8 cellular contexts compared by ENCODE assay signal in genomic region chr3:157129782-157130137, GRCh38. TPM values are rescaled to one million over a fixed set of nuclear protein-coding genes. Genes with fewer than 3 reads are reported as not detected.
DNase-seq lines count a peak whose midpoint lies in the region; ATAC-seq, FAIRE-seq and TF ChIP-seq lines count a peak whose summit lies in the region.

No MANE protein-coding gene starts in this region.

- no peak for FAIRE-seq in K562 (lab: Jason Lieb, UNC)

- H4K20me1 ChIP-seq in K562 (replicated peaks; ENCODE audit: control insufficient read depth, insufficient read depth, low read length), result no peaks in the 10 kb centered on the region

- peaks cover 59% of the 10 kb centered on the region for H3K4me1 ChIP-seq in CD4-positive, CD25-positive, alpha-beta regulatory T cell (ENCODE audit: control insufficient read depth, insufficient read depth, low read length, poor library complexity, severe bottlenecking)
- H3K4me1 ChIP-seq in K562 (replicated peaks in 1 of 2; ENCODE audit: control insufficient read depth in 2 of 2, insufficient read depth in 2 of 2, low read length in 2 of 2) (peaks cover 29 to 66% of the 10 kb centered on the region in 2 experiments), mesenchymal stem cell (ENCODE audit: control insufficient read depth, insufficient read depth, low read depth, low read length) (peaks cover 51% of the 10 kb centered on the region), upper lobe of left lung (peaks cover 24 to 38% (median 32%) of the 10 kb centered on the region in 4 donors)

- H3K9me3 Mint-ChIP-seq in CD4-positive, CD25-positive, alpha-beta regulatory T cell, result peaks cover 0 to 1% (median 0%) of the 10 kb centered on the region in 7 donors

- H3K4ac ChIP-seq in mesenchymal stem cell (ENCODE audit: low read depth in 1 of 2, low read length in 2 of 2), result no peak overlapping the region

- TF ChIP-seq CTCF in K562 (IDR thresholded peaks at IDR 0.05 in 2 of 3, conservative IDR thresholded peaks at IDR 0.05 in 1 of 3; ENCODE audit: insufficient read depth in 2 of 3, low read depth in 1 of 3, low read length in 3 of 3), result no peak
- TF ChIP-seq CTCF in upper lobe of left lung (IDR thresholded peaks at IDR 0.05), result no peak

- no peaks in the 10 kb centered on the region for H3K36me3 ChIP-seq in CD4-positive, CD25-positive, alpha-beta regulatory T cell (ENCODE audit: control insufficient read depth, insufficient read depth, low read length)
- H3K36me3 ChIP-seq in K562 (ENCODE audit: control insufficient read depth, insufficient read depth, low read length), result no peaks in the 10 kb centered on the region
- H3K36me3 ChIP-seq in mesenchymal stem cell (ENCODE audit: control insufficient read depth in 1 of 2, insufficient read depth in 2 of 2, low read depth in 1 of 2, low read length in 2 of 2), result no peaks in the 10 kb centered on the region
- H3K36me3 ChIP-seq in upper lobe of left lung, result no peaks in the 10 kb centered on the region

- intact Hi-C loops in K562 (cut with micrococcal nuclease), result loop anchor here (1.0 to 10.0 kb wide), 6 partner anchors 15 to 215 kb away; no protein-coding TSS in a partner anchor

- TF ChIP-seq POLR2A in K562 (conservative IDR thresholded peaks at IDR 0.05) (no peak), upper lobe of left lung (IDR thresholded peaks at IDR 0.05) (no peak)

- peak overlapping the region; percentile 71 for H2BK5ac ChIP-seq in mesenchymal stem cell (ENCODE audit: low read depth, low read length, poor library complexity, severe bottlenecking)

- no peak overlapping the region for H2BK15ac ChIP-seq in mesenchymal stem cell (ENCODE audit: low read depth, poor library complexity, severe bottlenecking)

- peak overlapping the region; percentile 48 to 90 (median 72) for H3K4me3 Mint-ChIP-seq in CD4-positive, CD25-positive, alpha-beta regulatory T cell

- no peak overlapping the region for H2BK120ac ChIP-seq in mesenchymal stem cell (ENCODE audit: low read depth, low read length)

- DNase-seq in CD4-positive, CD25-positive, alpha-beta regulatory T cell, result no peak
- peak; percentile 94 for DNase-seq in NCI-H1417 treated with DMSO at 0.1 percent for 48 hours (lab: John Stamatoyannopoulos, UW)
- no peak for DNase-seq in K562 (ENCODE audit: extremely low read depth in 1 of 4, low spot score in 3 of 4)
- DNase-seq in mesenchymal stem cell, result no peak
- no peak for DNase-seq in upper lobe of left lung
- DNase-seq in NCI-H1105 treated with DMSO at 0.1 percent for 48 hours (lab: John Stamatoyannopoulos, UW), result no peak

- no peaks in the 10 kb centered on the region for H3K79me2 ChIP-seq in K562 (ENCODE audit: control insufficient read depth, insufficient read depth, low read length)

- no peaks in the 10 kb centered on the region for H3K27me3 ChIP-seq in CD4-positive, CD25-positive, alpha-beta regulatory T cell (ENCODE audit: control insufficient read depth, insufficient read depth, low read length)
- no peaks in the 10 kb centered on the region for H3K27me3 ChIP-seq in K562 (ENCODE audit: control insufficient read depth in 2 of 2, insufficient read depth in 2 of 2, low read length in 2 of 2)
- H3K27me3 ChIP-seq in mesenchymal stem cell (ENCODE audit: control insufficient read depth in 1 of 2, insufficient read depth in 1 of 2, low read length in 2 of 2), result no peaks in the 10 kb centered on the region
- H3K27me3 ChIP-seq in upper lobe of left lung, result no peaks in the 10 kb centered on the region

- H3K27me3 Mint-ChIP-seq in CD4-positive, CD25-positive, alpha-beta regulatory T cell, result no peaks in the 10 kb centered on the region

- CTCF ChIA-PET in K562 (lab: Yijun Ruan, JAX; ENCODE audit: low intra/inter-chr PET ratio), result interaction anchor here (0.6 to 1.1 kb wide), 3 partner anchors 456 to 978 kb away, joined by 3 to 4 read pairs (median 4); no protein-coding TSS in a partner anchor

- 72% methylated on average over 9 of the region's 9 CpGs for WGBS in K562 (ENCODE audit: insufficient coverage, low coverage, missing lambda C conversion rate)
- 62% methylated on average over 9 of the region's 9 CpGs for WGBS in mesenchymal stem cell
- WGBS in upper lobe of left lung, 2 donors, result 50 to 56% methylated on average over 9 of the region's 9 CpGs

- BruUV-seq in K562 (replicated peaks; lab: Mats Ljungman, UMichigan), result no TSS peak

- POLR2A ChIA-PET in K562 (lab: Yijun Ruan, JAX), result interaction anchor here (0.6 kb wide), 1 partner anchor 1157 kb away, joined by 3 read pairs; no protein-coding TSS in a partner anchor

- peak overlapping the region; percentile 40 to 56; a peak in 2 of 4 replicates for H3K9ac ChIP-seq in K562 (ENCODE audit: insufficient read depth in 1 of 2, low read depth in 2 of 2, low read length in 2 of 2)
- peak overlapping the region; percentile 56 for H3K9ac ChIP-seq in mesenchymal stem cell (ENCODE audit: low read length)

- H3K9me3 ChIP-seq in CD4-positive, CD25-positive, alpha-beta regulatory T cell (ENCODE audit: control insufficient read depth in 2 of 2, low read length in 2 of 2), result no peaks in the 10 kb centered on the region
- no peaks in the 10 kb centered on the region for H3K9me3 ChIP-seq in K562 (replicated peaks; ENCODE audit: control insufficient read depth, insufficient read depth, low read depth, low read length)
- no peaks in the 10 kb centered on the region for H3K9me3 ChIP-seq in mesenchymal stem cell (ENCODE audit: control insufficient read depth, low read length)
- no peaks in the 10 kb centered on the region for H3K9me3 ChIP-seq in upper lobe of left lung

- H4K8ac ChIP-seq in mesenchymal stem cell (ENCODE audit: low read length), result peak overlapping the region; percentile 45

- no peak for TF ChIP-seq RAD21 in K562 (CRISPR knock-in tag; conservative IDR thresholded peaks at IDR 0.05 in 1 of 2, IDR thresholded peaks at IDR 0.05 in 1 of 2)

- no peak overlapping the region for H3K14ac ChIP-seq in mesenchymal stem cell (ENCODE audit: low read length in 2 of 2)

- H4K91ac ChIP-seq in mesenchymal stem cell (ENCODE audit: low read length), result peak overlapping the region; percentile 45

- H3K4me3 ChIP-seq in CD4-positive, CD25-positive, alpha-beta regulatory T cell (ENCODE audit: low read depth, low read length), result peak overlapping the region; percentile 40
- H3K4me3 ChIP-seq in K562, result no peak overlapping the region
- H3K4me3 ChIP-seq in mesenchymal stem cell (ENCODE audit: insufficient read depth in 1 of 2, low read depth in 1 of 2, low read length in 2 of 2), result no peak overlapping the region
- H3K4me3 ChIP-seq in upper lobe of left lung, result peak overlapping the region in 1 of 4 donors; percentile 13

- no peak for ATAC-seq in CD4-positive, CD25-positive, alpha-beta regulatory T cell (ENCODE audit: low read depth in 2 of 2)
- ATAC-seq in K562 (no peak), upper lobe of left lung (ENCODE audit: low FRiP score in 2 of 2) (no peak), HG03108 (IDR thresholded peaks at IDR 0.05; ENCODE audit: unreplicated experiment) (no peak), GM19324 (IDR thresholded peaks at IDR 0.05; ENCODE audit: low FRiP score, unreplicated experiment) (no peak)

- TF ChIP-seq EP300 in K562 (IDR thresholded peaks at IDR 0.05; ENCODE audit: low read length), result no peak
- no peak for TF ChIP-seq EP300 in upper lobe of left lung (IDR thresholded peaks at IDR 0.05)

- peaks cover 20 to 64% (median 47%) of the 10 kb centered on the region in 4 donors for H3K4me1 Mint-ChIP-seq in CD4-positive, CD25-positive, alpha-beta regulatory T cell

- H2BK12ac ChIP-seq in mesenchymal stem cell (ENCODE audit: low read length in 2 of 2), result peak overlapping the region in 1 of 2 experiments; percentile 42

- peak overlapping the region in 1 of 2 experiments; percentile 9 for H3K18ac ChIP-seq in mesenchymal stem cell (ENCODE audit: low read depth in 1 of 2, low read length in 2 of 2)

- H3K4me2 ChIP-seq in K562 (ENCODE audit: insufficient read depth, low read length) (no peak overlapping the region; the same call in 1 of the 2 replicates), mesenchymal stem cell (ENCODE audit: low read length, poor library complexity, severe bottlenecking) (no peak overlapping the region)

- no peaks in the 10 kb centered on the region for H3K9me1 ChIP-seq in K562 (ENCODE audit: control insufficient read depth, insufficient read depth, low read length)

- H2AFZ ChIP-seq in K562 (ENCODE audit: low read depth, low read length) (peak overlapping the region; percentile 92), mesenchymal stem cell (ENCODE audit: low read depth, low read length) (peak overlapping the region; percentile 54)

- H3K79me1 ChIP-seq in mesenchymal stem cell (replicated peaks; ENCODE audit: low read length, poor library complexity, severe bottlenecking), result peaks cover 3% of the 10 kb centered on the region

- no peak overlapping the region for H2AK5ac ChIP-seq in mesenchymal stem cell (ENCODE audit: low read length, severe bottlenecking)

- H3K27ac ChIP-seq in CD4-positive, CD25-positive, alpha-beta regulatory T cell (ENCODE audit: insufficient read depth, low read length, poor library complexity, severe bottlenecking), result peak overlapping the region; percentile 83
- peak overlapping the region; percentile 48; the same call in 2 of the 3 replicates for H3K27ac ChIP-seq in K562 (ENCODE audit: extremely low read depth, low read depth, low read length)
- peak overlapping the region; percentile 90 for H3K27ac ChIP-seq in mesenchymal stem cell (ENCODE audit: low read length, poor library complexity, severe bottlenecking)
- peak overlapping the region; percentile 78 to 87 (median 84) for H3K27ac ChIP-seq in upper lobe of left lung

- in situ Hi-C loops in K562 (cut with MboI), result loop anchor here (10.0 to 25.0 kb wide), 2 partner anchors 445 to 592 kb away; no protein-coding TSS in a partner anchor

- H3K23ac ChIP-seq in mesenchymal stem cell (ENCODE audit: low read length in 2 of 2), result no peak overlapping the region

- no peaks in the 10 kb centered on the region for H3K36me3 Mint-ChIP-seq in CD4-positive, CD25-positive, alpha-beta regulatory T cell

- peak overlapping the region; percentile 90 to 97 (median 96) for H3K27ac Mint-ChIP-seq in CD4-positive, CD25-positive, alpha-beta regulatory T cell

RNA-seq across cellular contexts. Expression of gene CCNL1, which starts 30.2 kb away (rescaled TPM):
- total RNA-seq in CD4-positive, CD25-positive, alpha-beta regulatory T cell, result 1,080 TPM
- polyA plus RNA-seq in CD4-positive, CD25-positive, alpha-beta regulatory T cell, result 10 to 100 TPM; 48.7 to 71.3 (median 57.9) TPM
- 412 and 933 TPM in 2 replicates for total RNA-seq in K562 (2011; cell fraction: chromatin; rRNA removed; ENCODE audit: low replicate concordance)
- 305 and 368 TPM in 2 replicates for total RNA-seq in K562 (2011; cell fraction: nucleolus; rRNA removed)
- 399 and 401 TPM in 2 replicates for total RNA-seq in K562 (2011; cell fraction: nucleoplasm; rRNA removed)
- total RNA-seq in K562 (2014; rRNA removed), result 132 and 172 TPM in 2 replicates
- 124 and 133 TPM in 2 replicates for total RNA-seq in K562 (2014; rRNA removed; fragmentation: Illumina TruSeq; extraction: Trizol)
- 153 and 161 TPM in 2 replicates for total RNA-seq in K562 (2015; rRNA removed; fragmentation: Illumina TruSeq; extraction: Trizol)
- total RNA-seq in K562 (2021), result 112 and 126 TPM in 2 replicates
- 186 and 201 TPM in 2 replicates for polyA plus RNA-seq in K562 (2011; rRNA removed)
- 57.8 and 58.8 TPM in 2 replicates for polyA plus RNA-seq in K562 (2011; cell fraction: cytosol; rRNA removed)
- 1,501 and 1,632 TPM in 2 replicates for polyA plus RNA-seq in K562 (2011; cell fraction: nucleus; rRNA removed)
- polyA plus RNA-seq in K562 (2012), result 70.5 and 112 TPM in 2 replicates
- 77.7 and 107 TPM in 2 replicates for polyA plus RNA-seq in K562 (2014; fragmentation: Illumina TruSeq; extraction: Trizol)
- polyA plus RNA-seq in K562 (2014; fragmentation: Nextera tagmentation; extraction: Ambion mirVana), result 10 to 100 TPM; 16.1 to 32.4 TPM
- polyA plus RNA-seq in K562 (2014; rRNA removed), result 134 and 154 TPM in 2 replicates
- polyA minus RNA-seq in K562 (2011; rRNA and poly(A)+ RNA removed), result 210 and 248 TPM in 2 replicates
- 78.9 and 112 TPM in 2 replicates for polyA minus RNA-seq in K562 (2011; cell fraction: cytosol; rRNA and poly(A)+ RNA removed)
- 962 and 1,250 TPM in 2 replicates for polyA minus RNA-seq in K562 (2011; cell fraction: nucleus; rRNA and poly(A)+ RNA removed)
- 87.8 TPM for polyA plus RNA-seq in mesenchymal stem cell (2013, experiment 1 of 2)
- polyA plus RNA-seq in mesenchymal stem cell (2013, experiment 2 of 2), result 78.4 TPM
- 100 to 1,000 TPM; 118 to 344 (median 246) TPM for total RNA-seq in upper lobe of left lung
